ENCODE assay signal across 16 cellular contexts in the genomic region with DNA sequence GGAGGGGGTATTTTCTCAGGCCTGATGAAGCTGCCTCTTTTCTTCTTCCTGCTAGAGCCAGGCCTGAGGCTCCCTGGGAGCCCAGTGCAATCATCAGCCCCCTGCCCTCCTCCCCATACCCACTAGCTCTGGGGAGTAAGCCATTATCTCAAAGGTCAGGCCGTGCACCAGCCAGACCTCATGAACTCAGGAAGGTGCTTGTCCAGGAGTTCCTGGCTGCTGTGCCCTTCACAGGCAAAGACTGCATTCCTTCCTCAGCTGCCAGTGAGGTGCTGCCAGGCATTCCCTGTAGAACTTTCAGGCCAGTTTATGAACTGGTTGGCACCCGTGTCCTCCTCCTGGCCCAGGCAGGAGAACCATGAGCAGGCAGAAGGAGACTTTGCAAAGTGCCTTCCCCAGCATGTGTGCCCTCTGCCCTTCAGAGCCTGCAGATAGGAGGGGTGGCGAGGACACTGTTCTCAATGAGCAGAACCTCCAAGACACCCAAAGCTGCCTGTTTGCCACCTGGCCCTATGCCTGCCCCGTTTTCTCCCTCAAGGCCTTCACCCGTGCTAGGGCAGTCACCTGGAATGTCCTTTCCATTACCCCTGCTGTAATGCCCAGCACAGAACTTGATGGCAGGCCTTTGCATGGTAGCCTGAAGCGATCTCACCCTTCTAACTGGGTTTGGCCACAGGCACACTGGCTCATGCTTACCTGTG. TPM values are rescaled to one million over a fixed set of nuclear protein-coding genes. Genes with fewer than 3 reads are reported as not detected.
A peak's percentile ranks its signal among the peaks of the same experiment; 100 is the strongest.
DNase-seq lines count a peak whose midpoint lies in the region; ATAC-seq and TF ChIP-seq lines count a peak whose summit lies in the region.
"Had no signal": no experiment of that assay in that cellular context is flagged by ENCODE, and none has a peak within 500 bp of the region (broad histone marks: within the 10 kb centered on the region; RNA-seq: fewer than 3 reads in every experiment).

No MANE protein-coding gene starts in this region.

- H3K36me3 ChIP-seq in endodermal cell (ENCODE audit: control insufficient read depth, insufficient read depth, low read length) (no peaks in the 10 kb centered on the region), mucosa of descending colon (ENCODE audit: low read depth) (no peaks in the 10 kb centered on the region), urinary bladder (ENCODE audit: insufficient read depth) (peaks cover 2% of the 10 kb centered on the region)
- H3K36me3 ChIP-seq: right lobe of liver, suprapubic skin had no signal

- no peak overlapping the region for H3K9ac ChIP-seq in endodermal cell (ENCODE audit: extremely low read depth, low read length, poor library complexity, severe bottlenecking)

- H3K27ac Mint-ChIP-seq in endodermal cell = no peak overlapping the region

- TF ChIP-seq CTCF in endodermal cell (conservative IDR thresholded peaks at IDR 0.05) (no peak), mucosa of descending colon (IDR thresholded peaks at IDR 0.05) (no peak)

- H3K4me1 ChIP-seq in endodermal cell (ENCODE audit: control insufficient read depth, insufficient read depth, low read length) (no peaks in the 10 kb centered on the region), mucosa of descending colon (ENCODE audit: low read depth) (peaks cover 33% of the 10 kb centered on the region), urinary bladder (ENCODE audit: insufficient read depth) (no peaks in the 10 kb centered on the region)

- H3K27me3 Mint-ChIP-seq in endodermal cell (ENCODE audit: insufficient read depth) = peaks cover 91% of the 10 kb centered on the region

- 33 to 37% methylated on average over 5 to 6 of the region's 6 CpGs for WGBS in endodermal cell (ENCODE audit: insufficient coverage in 1 of 2, insufficient read length in 1 of 2), 2 experiments
- WGBS in urinary bladder = 37% methylated on average over 6 of the region's 6 CpGs

- H3K9me3 Mint-ChIP-seq in endodermal cell = no peaks in the 10 kb centered on the region

- no peak for ATAC-seq in mucosa of descending colon
- no peak for ATAC-seq in HG03378 (IDR thresholded peaks at IDR 0.05; ENCODE audit: unreplicated experiment)
- ATAC-seq: right lobe of liver had no signal

- peaks cover 100% of the 10 kb centered on the region for H3K27me3 ChIP-seq in endodermal cell (ENCODE audit: control insufficient read depth, insufficient read depth, low read length, poor library complexity, severe bottlenecking)
- H3K27me3 ChIP-seq: brain microvascular endothelial cell had no signal

- H3K9me3 ChIP-seq in endodermal cell (ENCODE audit: control insufficient read depth, low read length) = no peaks in the 10 kb centered on the region
- H3K9me3 ChIP-seq in mucosa of descending colon = no peaks in the 10 kb centered on the region
- H3K9me3 ChIP-seq: right lobe of liver, suprapubic skin had no signal

- H3K36me3 Mint-ChIP-seq in endodermal cell (ENCODE audit: low read depth) = no peaks in the 10 kb centered on the region

- intact Hi-C loops in mucosa of descending colon (cut with DNase I, micrococcal nuclease) = loop anchor here in 1 of 2 donors (10.0 kb wide), 1 partner anchor 403 kb away; no protein-coding TSS in a partner anchor

- DNase-seq in activated effector memory CD4-positive, alpha-beta T cell treated with anti-CD3 and anti-CD28 coated beads, Interleukin-2, amount 50 U/mL, for 16 hours = peak; percentile 62
- DNase-seq in activated effector memory CD4-positive, alpha-beta T cell treated with Interleukin-2 at 50 U/mL for 16 hours = no peak
- peak; percentile 55 for DNase-seq in endodermal cell
- peak in 2 of 3 donors; percentile 4 to 19 for DNase-seq in mucosa of descending colon
- no peak for DNase-seq in germinal center (ENCODE audit: low spot score)
- no peak for DNase-seq in amniotic stem cell (lab: John Stamatoyannopoulos, UW)
- DNase-seq: brain microvascular endothelial cell; DMS153; NCI-H2029; NK-92 treated with Interleukin-12 subunit alpha and Interleukin-12 subunit beta, amount 100 ng/mL, for 24 hours had no signal

- no peak overlapping the region for H3K4me3 ChIP-seq in endodermal cell (ENCODE audit: low read length)
- no peak overlapping the region for H3K4me3 ChIP-seq in mucosa of descending colon
- H3K4me3 ChIP-seq in urinary bladder (ENCODE audit: low read depth, low read length) = no peak overlapping the region
- H3K4me3 ChIP-seq: right lobe of liver had no signal

- no peak overlapping the region for H3K4me3 Mint-ChIP-seq in endodermal cell

- H3K4me1 Mint-ChIP-seq in endodermal cell = peaks cover 8% of the 10 kb centered on the region

- no peak overlapping the region for H3K27ac ChIP-seq in endodermal cell (ENCODE audit: low read depth, low read length)
- H3K27ac ChIP-seq in urinary bladder (ENCODE audit: low read depth) = peak overlapping the region; percentile 13
- H3K27ac ChIP-seq: brain microvascular endothelial cell, epithelial cell of prostate, suprapubic skin had no signal

RNA-seq across cellular contexts. Expression of gene TBX2, which starts 7.7 kb away (rescaled TPM):
- total RNA-seq in endodermal cell (under 1 TPM in 1 of 2 donors, not detected in 1; 0.07 TPM), mucosa of descending colon (1 to 10 TPM; 6.6 to 9.0 (median 8.2) TPM), urinary bladder (26.4 TPM)
- polyA plus RNA-seq in endodermal cell (2013, experiment 1 of 2) = 2.8 TPM
- polyA plus RNA-seq in endodermal cell (2013, experiment 2 of 2) = 2.1 TPM
- 56.3 TPM for polyA plus RNA-seq in urinary bladder

RNA-seq across cellular contexts. Expression of gene TBX4, which starts 44.9 kb away (rescaled TPM):
- not detected for total RNA-seq in endodermal cell
- 1.5 TPM for polyA plus RNA-seq in endodermal cell (2013, experiment 1 of 2)
- polyA plus RNA-seq in endodermal cell (2013, experiment 2 of 2) = 1.4 TPM
- total RNA-seq in mucosa of descending colon = not detected
- total RNA-seq in urinary bladder = 9.8 TPM
- 13.0 TPM for polyA plus RNA-seq in urinary bladder
- total RNA-seq: right lobe of liver, SK-MEL-5 had no signal

Comparison
In these comparisons a context has a peak if more than half of its experiments do, and no peak if none do; other contexts are left out.
1. DNase-seq: peak in activated effector memory CD4-positive, alpha-beta T cell treated with anti-CD3 and anti-CD28 coated beads, Interleukin-2, amount 50 U/mL, for 16 hours (single experiment), endodermal cell (single experiment) and mucosa of descending colon (2 of 3); none in activated effector memory CD4-positive, alpha-beta T cell treated with Interleukin-2 at 50 U/mL for 16 hours (single experiment), germinal center (single experiment) and amniotic stem cell (single experiment).
2. RNA of gene TBX2, which starts 7.7 kb away (total RNA-seq): 26.4 TPM in urinary bladder (single experiment) and 6.6 to 9.0 TPM in mucosa of descending colon; 0.07 TPM in endodermal cell; every median in the first group is over 4 times any median in the second.
3. RNA of gene TBX4, which starts 44.9 kb away (total RNA-seq): 9.8 TPM in urinary bladder (single experiment); not detected in endodermal cell and not detected in mucosa of descending colon; every median in the first group is over 10 times any median in the second.